8 cellular contexts compared by ENCODE assay signal in genomic region chr2:239289545-239289944, GRCh38.
A peak's percentile ranks its signal among the peaks of the same experiment; 100 is the strongest.
DNase-seq lines count a peak whose midpoint lies in the region; ATAC-seq and TF ChIP-seq lines count a peak whose summit lies in the region.

No MANE protein-coding gene starts in this region.

- no peaks in the 10 kb centered on the region for H3K36me3 ChIP-seq in upper lobe of right lung

- TF ChIP-seq CTCF in upper lobe of right lung (IDR thresholded peaks at IDR 0.05) = no peak

- ATAC-seq in Right ventricle myocardium inferior (no peak), Right ventricle myocardium superior (ENCODE audit: poor library complexity) (no peak), upper lobe of right lung (no peak)
- peak; percentile 9 to 13 for ATAC-seq in activated T-cell treated with anti-CD3 and anti-CD28 coated beads, Interleukin-2, amount 50 U/mL, for 4 hours

- no peaks in the 10 kb centered on the region for H3K27me3 Mint-ChIP-seq in activated T-cell treated with anti-CD3 and anti-CD28 coated beads, Interleukin-2, amount 50 U/mL, for 4 hours (ENCODE audit: low read depth)

- H3K4me3 ChIP-seq in upper lobe of right lung = no peak overlapping the region

- no peaks in the 10 kb centered on the region for H3K27me3 ChIP-seq in upper lobe of right lung

- intact Hi-C loops in Right ventricle myocardium inferior (cut with DNase I) (no loop called here), Right ventricle myocardium superior (cut with DNase I) (no loop called here), upper lobe of right lung (cut with DNase I) (no loop called here)

- peak; percentile 31 for DNase-seq in Right ventricle myocardium inferior (ENCODE audit: missing footprints)
- no peak for DNase-seq in Right ventricle myocardium superior
- DNase-seq in activated T-cell treated with anti-CD3 and anti-CD28 coated beads, Interleukin-2, amount 50 U/mL, for 4 hours = no peak
- peak; percentile 60 for DNase-seq in mesenteric fat pad (ENCODE audit: low spot score)
- peak; percentile 30 for DNase-seq in upper lobe of right lung
- no peak for DNase-seq in NCI-H1092 treated with DMSO at 0.1 percent for 48 hours (lab: John Stamatoyannopoulos, UW)
- no peak for DNase-seq in foreskin melanocyte
- no peak for DNase-seq in G401 (ENCODE audit: low spot score)

- H3K36me3 Mint-ChIP-seq in activated T-cell treated with anti-CD3 and anti-CD28 coated beads, Interleukin-2, amount 50 U/mL, for 4 hours (ENCODE audit: insufficient read depth) = peaks cover 17% of the 10 kb centered on the region

- H3K4me1 ChIP-seq in upper lobe of right lung = peaks cover 41% of the 10 kb centered on the region

- no peaks in the 10 kb centered on the region for H3K9me3 Mint-ChIP-seq in activated T-cell treated with anti-CD3 and anti-CD28 coated beads, Interleukin-2, amount 50 U/mL, for 4 hours

- no peak overlapping the region for H3K27ac ChIP-seq in upper lobe of right lung

- H3K4me1 Mint-ChIP-seq in activated T-cell treated with anti-CD3 and anti-CD28 coated beads, Interleukin-2, amount 50 U/mL, for 4 hours (ENCODE audit: low read depth) = peaks cover 80% of the 10 kb centered on the region

- in situ Hi-C loops in G401 (cut with HindIII; ENCODE audit: low sequenced_read_pairs) = no loop called here

- H3K9me3 ChIP-seq in upper lobe of right lung = no peaks in the 10 kb centered on the region

- peak overlapping the region; percentile 66 for H3K4me3 Mint-ChIP-seq in activated T-cell treated with anti-CD3 and anti-CD28 coated beads, Interleukin-2, amount 50 U/mL, for 4 hours

Comparison
In these comparisons a context has a peak if more than half of its experiments do, and no peak if none do; other contexts are left out.
1. DNase-seq: peak in Right ventricle myocardium inferior (single experiment), mesenteric fat pad (single experiment) and upper lobe of right lung (single experiment); none in Right ventricle myocardium superior (single experiment), activated T-cell treated with anti-CD3 and anti-CD28 coated beads, Interleukin-2, amount 50 U/mL, for 4 hours (single experiment), NCI-H1092 treated with DMSO at 0.1 percent for 48 hours (single experiment), foreskin melanocyte (single experiment) and G401 (single experiment).
2. ATAC-seq: peak in activated T-cell treated with anti-CD3 and anti-CD28 coated beads, Interleukin-2, amount 50 U/mL, for 4 hours (2 of 2); none in Right ventricle myocardium inferior (single experiment), Right ventricle myocardium superior (single experiment) and upper lobe of right lung (single experiment).